ENCODE assay signal across 1 cellular context in genomic region chr1:918353-918752, GRCh38.
TF ChIP-seq lines count a peak whose summit lies in the region.

No MANE protein-coding gene starts in this region.

TF ChIP-seq in HepG2, 621 proteins besides CTCF, POLR2A, EP300 and RAD21:
- TF ChIP-seq ZNF691 (CRISPR knock-in tag; IDR thresholded peaks at IDR 0.05; ENCODE audit: borderline replicate concordance, low read depth) (no peak), IKZF5 (CRISPR knock-in tag; IDR thresholded peaks at IDR 0.05) (no peak), EZH2 (conservative IDR thresholded peaks at IDR 0.05; ENCODE audit: low read depth, low read length) (0 out of 2 replicates have a peak, but pooled peaks have one; percentile 1)
